Comparison of ENCODE assay signal across 18 cellular contexts in the genomic region with DNA sequence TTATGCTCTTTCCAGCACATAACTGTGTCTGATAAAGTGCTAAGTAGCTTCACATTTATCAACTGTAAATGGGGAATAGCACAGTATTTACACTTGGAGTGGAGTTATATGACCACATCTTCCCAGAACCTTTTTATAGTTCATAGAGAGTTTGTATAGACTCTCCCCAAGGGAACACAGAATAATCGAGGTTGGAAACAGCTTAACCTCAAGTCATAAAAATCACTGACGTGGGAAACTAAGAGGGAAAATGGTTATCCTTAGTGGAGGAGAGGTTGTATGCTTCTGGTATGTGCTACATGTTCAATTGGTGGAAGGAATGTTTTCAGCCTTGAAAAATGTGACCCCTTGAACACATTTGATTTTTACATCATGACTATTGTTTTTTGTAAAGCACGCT.
"Had no signal": no experiment of that assay in that cellular context is flagged by ENCODE, and none has a peak within 500 bp of the region (broad histone marks: within the 10 kb centered on the region; RNA-seq: fewer than 3 reads in every experiment).

No MANE protein-coding gene starts in this region.

- H3K27me3 ChIP-seq: adrenal gland, breast epithelium had no signal

- H3K4me1 ChIP-seq: adrenal gland, breast epithelium had no signal

- H3K36me3 ChIP-seq: adrenal gland, breast epithelium had no signal

- H3K4me2 ChIP-seq: KMS-11 had no signal

- H3K27ac ChIP-seq: adrenal gland, breast epithelium, KMS-11 had no signal

- ATAC-seq: activated CD4-positive, CD25-positive, alpha-beta regulatory T cell treated with anti-CD3 and anti-CD28 coated beads, Interleukin-2, amount 50 U/mL, for 24 hours; activated CD8-positive, alpha-beta T cell treated with anti-CD3 and anti-CD28 coated beads, Interleukin-2, amount 10 ng/mL, durations not matched to agents 7 days and 5 days had no signal

- DNase-seq: activated CD4-positive, alpha-beta T cell treated with anti-CD3 and anti-CD28 coated beads for 4 hours; activated CD8-positive, alpha-beta memory T cell treated with anti-CD3 and anti-CD28 coated beads, Interleukin-2, amount 50 U/mL, for 48 hours; activated CD8-positive, alpha-beta T cell treated with anti-CD3 and anti-CD28 coated beads, Interleukin-2, amount 10 ng/mL, durations not matched to agents 7 days and 5 days; activated naive CD4-positive, alpha-beta T cell treated with anti-CD3 and anti-CD28 coated beads, Interleukin-2, amount 50 U/mL, for 16 hours; activated naive CD8-positive, alpha-beta T cell treated with anti-CD3 and anti-CD28 coated beads, Interleukin-2, amount 10 ng/mL, durations not matched to agents 7 days and 5 days; activated T-cell treated with anti-CD3 and anti-CD28 coated beads, Interleukin-2, amount 50 U/mL, for 1 hour; adrenal gland; anterior cingulate cortex; NCI-H1092; NCI-H1694; NCI-H2081; NCI-H510A treated with DMSO at 0.1 percent for 48 hours; NCI-H69; NK-92 treated with Interleukin-12 subunit alpha and Interleukin-12 subunit beta, amount 100 ng/mL, for 24 hours; SHP77 treated with DMSO at 0.1 percent for 48 hours had no signal

- H3K4me3 ChIP-seq: adrenal gland, breast epithelium had no signal

- H3K9me3 ChIP-seq: breast epithelium had no signal

- H3K9ac ChIP-seq: KMS-11 had no signal
